26 cellular contexts compared by ENCODE assay signal in the genomic region with DNA sequence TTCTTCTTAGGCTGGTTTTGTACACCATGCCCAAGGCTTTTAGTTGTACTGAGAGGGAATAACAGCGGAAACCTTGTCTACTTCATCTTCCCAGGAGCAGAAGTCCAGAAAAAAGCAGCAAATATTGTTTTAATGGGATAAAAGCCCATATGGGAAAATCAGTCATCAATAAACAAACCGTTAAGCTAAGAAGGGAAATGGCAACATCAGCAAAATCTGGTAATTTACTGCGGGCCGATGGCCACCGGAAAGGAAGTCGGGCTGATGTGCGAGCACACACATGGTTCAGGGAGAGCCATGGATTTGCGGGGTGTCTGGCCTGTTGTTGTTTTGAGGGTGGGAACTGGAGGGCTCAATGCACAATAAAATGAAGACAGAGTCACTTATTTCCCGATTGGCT.
A peak's percentile ranks its signal among the peaks of the same experiment; 100 is the strongest.
DNase-seq lines count a peak whose midpoint lies in the region; ATAC-seq, FAIRE-seq and TF ChIP-seq lines count a peak whose summit lies in the region.
"Had no signal": no experiment of that assay in that cellular context is flagged by ENCODE, and none has a peak within 500 bp of the region (broad histone marks: within the 10 kb centered on the region; RNA-seq: fewer than 3 reads in every experiment).

No MANE protein-coding gene starts in this region.

- H3K4me1 Mint-ChIP-seq in activated CD4-positive, alpha-beta T cell treated with anti-CD3 and anti-CD28 coated beads, Interleukin-2, amount 10 ng/mL, durations not matched to agents 24 days and 14 days = no peaks in the 10 kb centered on the region
- H3K4me1 Mint-ChIP-seq: CD14-positive monocyte; CD4-positive, alpha-beta memory T cell; CD4-positive, CD25-positive, alpha-beta regulatory T cell; CD8-positive, alpha-beta memory T cell had no signal

- H4K20me1 ChIP-seq in IMR-90 (ENCODE audit: insufficient read depth, low read length) = no peaks in the 10 kb centered on the region
- H4K20me1 ChIP-seq: BLaER1 had no signal

- H3K23ac ChIP-seq in IMR-90 (ENCODE audit: low read depth, low read length) = no peak overlapping the region

- no peak overlapping the region for H3K18ac ChIP-seq in IMR-90 (ENCODE audit: low read depth, low read length)

- no peaks in the 10 kb centered on the region for H3K36me3 Mint-ChIP-seq in activated CD4-positive, alpha-beta T cell treated with anti-CD3 and anti-CD28 coated beads, Interleukin-2, amount 10 ng/mL, durations not matched to agents 24 days and 14 days (ENCODE audit: low read depth)
- H3K36me3 Mint-ChIP-seq: CD14-positive monocyte; CD4-positive, alpha-beta memory T cell; CD4-positive, CD25-positive, alpha-beta regulatory T cell; CD8-positive, alpha-beta memory T cell had no signal

- peak; percentile 43 for DNase-seq in activated CD4-positive, alpha-beta T cell treated with anti-CD3 and anti-CD28 coated beads, Interleukin-2, amount 10 ng/mL, durations not matched to agents 24 days and 14 days
- DNase-seq in activated CD4-positive, alpha-beta T cell treated with anti-CD3 and anti-CD28 coated beads for 4 hours = no peak
- DNase-seq in A549 (ENCODE audit: low read depth in 1 of 2, low spot score in 1 of 2) = no peak
- DNase-seq in IMR-90 = no peak
- peak; percentile 55 for DNase-seq in esophagus muscularis mucosa (ENCODE audit: extremely low spot score)
- DNase-seq in RCC 7860 (ENCODE audit: low spot score) = no peak
- no peak for DNase-seq in GM12892 (ENCODE audit: insufficient read length)
- DNase-seq: ACHN; BE2C; C1 segment of cervical spinal cord; CD4-positive, alpha-beta memory T cell; CD4-positive, CD25-positive, alpha-beta regulatory T cell; CD8-positive, alpha-beta memory T cell; COR-L47; DMS 273 treated with DMSO at 0.1 percent for 48 hours; DMS153; DMS53; DMS79; DND-41; EL; GDM1 had no signal

- TF ChIP-seq EP300 in A549 (IDR thresholded peaks at IDR 0.05) (no peak), esophagus muscularis mucosa (IDR thresholded peaks at IDR 0.05) (no peak)

- no peaks in the 10 kb centered on the region for H3K9me1 ChIP-seq in IMR-90 (ENCODE audit: insufficient read depth, low read length)

- H3K9ac ChIP-seq in IMR-90 (ENCODE audit: low read depth, low read length) = no peak overlapping the region
- H3K9ac ChIP-seq: BLaER1 had no signal

- TF ChIP-seq POLR2A in A549 (IDR thresholded peaks at IDR 0.05; ENCODE audit: low read length) (no peak), IMR-90 (IDR thresholded peaks at IDR 0.05; ENCODE audit: low read depth, low read length) (no peak), esophagus muscularis mucosa (IDR thresholded peaks at IDR 0.05; ENCODE audit: low read depth) (no peak), GM12892 (IDR thresholded peaks at IDR 0.05; ENCODE audit: low read depth, low read length) (no peak)

- intact Hi-C loops in activated CD4-positive, alpha-beta T cell treated with anti-CD3 and anti-CD28 coated beads, Interleukin-2, amount 10 ng/mL, durations not matched to agents 24 days and 14 days (cut with micrococcal nuclease) = no loop called here
- intact Hi-C loops in IMR-90 (cut with micrococcal nuclease) (no loop called here), esophagus muscularis mucosa (cut with DNase I) (no loop called here)

- no peak for ATAC-seq in A549
- no peak for ATAC-seq in IMR-90 (ENCODE audit: low read depth)
- ATAC-seq: GM12878 had no signal

- no peaks in the 10 kb centered on the region for H3K27me3 Mint-ChIP-seq in activated CD4-positive, alpha-beta T cell treated with anti-CD3 and anti-CD28 coated beads, Interleukin-2, amount 10 ng/mL, durations not matched to agents 24 days and 14 days

- no peaks in the 10 kb centered on the region for H3K79me1 ChIP-seq in IMR-90 (ENCODE audit: low read depth in 1 of 2, low read length in 2 of 2)

- FAIRE-seq in A549 (lab: Jason Lieb, UNC) (no peak), RCC 7860 (lab: Jason Lieb, UNC) (no peak), GM12892 (lab: Jason Lieb, UNC) (no peak)
- FAIRE-seq: GM12878, GM19239 had no signal

- no peak overlapping the region for H2BK120ac ChIP-seq in IMR-90 (ENCODE audit: low read depth, low read length)

- H2BK5ac ChIP-seq in IMR-90 (ENCODE audit: low read depth, low read length, poor library complexity, severe bottlenecking) = no peak overlapping the region

- H3K4ac ChIP-seq in IMR-90 (ENCODE audit: low read depth, low read length) = no peak overlapping the region

- no peak overlapping the region for H2AK9ac ChIP-seq in IMR-90 (replicated peaks; ENCODE audit: low read depth, low read length, poor library complexity)

- TF ChIP-seq RAD21 in A549 (conservative IDR thresholded peaks at IDR 0.05 in 1 of 2, IDR thresholded peaks at IDR 0.05 in 1 of 2) = no peak
- TF ChIP-seq RAD21 in IMR-90 (IDR thresholded peaks at IDR 0.05; ENCODE audit: low read length) = no peak

- no peak overlapping the region for H4K5ac ChIP-seq in IMR-90 (ENCODE audit: low read depth, low read length)

- H3K27ac Mint-ChIP-seq in activated CD4-positive, alpha-beta T cell treated with anti-CD3 and anti-CD28 coated beads, Interleukin-2, amount 10 ng/mL, durations not matched to agents 24 days and 14 days = no peak overlapping the region
- H3K27ac Mint-ChIP-seq: CD14-positive monocyte; CD4-positive, alpha-beta memory T cell; CD4-positive, CD25-positive, alpha-beta regulatory T cell; CD8-positive, alpha-beta memory T cell had no signal

- TF ChIP-seq CTCF in A549 (IDR thresholded peaks at IDR 0.05) (no peak), IMR-90 (conservative IDR thresholded peaks at IDR 0.05; ENCODE audit: low read depth, low read length) (no peak), esophagus muscularis mucosa (IDR thresholded peaks at IDR 0.05) (no peak)

- H3K27ac ChIP-seq in A549 = no peak overlapping the region
- no peak overlapping the region for H3K27ac ChIP-seq in IMR-90 (ENCODE audit: insufficient read depth, low read length)
- no peak overlapping the region for H3K27ac ChIP-seq in esophagus muscularis mucosa (replicated peaks in 1 of 4)
- H3K27ac ChIP-seq: 22Rv1, BLaER1 had no signal

- no TSS peak for BruUV-seq in IMR-90 (replicated peaks; lab: Mats Ljungman, UMichigan)

- CTCF ChIA-PET in A549 (lab: Yijun Ruan, JAX) = interaction anchor here (0.7 kb wide), 1 partner anchor 9 kb away, joined by 3 read pairs; no protein-coding TSS in a partner anchor
- CTCF ChIA-PET in IMR-90 (lab: Yijun Ruan, JAX) = no interaction called here

- H3K36me3 ChIP-seq in IMR-90 (ENCODE audit: control insufficient read depth, insufficient read depth, low read length) = no peaks in the 10 kb centered on the region
- H3K36me3 ChIP-seq in esophagus muscularis mucosa = no peaks in the 10 kb centered on the region
- H3K36me3 ChIP-seq: BE2C, BLaER1 had no signal

- H3K4me3 Mint-ChIP-seq in activated CD4-positive, alpha-beta T cell treated with anti-CD3 and anti-CD28 coated beads, Interleukin-2, amount 10 ng/mL, durations not matched to agents 24 days and 14 days = no peak overlapping the region
- H3K4me3 Mint-ChIP-seq: CD14-positive monocyte; CD4-positive, alpha-beta memory T cell; CD4-positive, CD25-positive, alpha-beta regulatory T cell; CD8-positive, alpha-beta memory T cell had no signal

- WGBS in A549 (ENCODE audit: missing lambda C conversion rate) = 25% methylated on average over 9 of the region's 9 CpGs
- WGBS in IMR-90 (ENCODE audit: extremely low coverage in 2 of 2, insufficient read length in 1 of 2), 2 experiments = 47% methylated on average over 3 of the region's 9 CpGs; no CpG with 5 or more reads in 1 of the 2 experiments
- 91% methylated on average over 9 of the region's 9 CpGs for WGBS in esophagus muscularis mucosa

- H3K4me2 ChIP-seq in A549 (no peak overlapping the region), IMR-90 (ENCODE audit: low read depth, low read length) (no peak overlapping the region)
- H3K4me2 ChIP-seq: BLaER1 had no signal

- H2BK15ac ChIP-seq in IMR-90 (ENCODE audit: low read depth, low read length) = no peak overlapping the region

- in situ Hi-C loops in IMR-90 (cut with MboI; ENCODE audit: low sequenced_read_pairs) = no loop called here

- dilution Hi-C loops in IMR-90 (cut with HindIII; ENCODE audit: low sequenced_read_pairs, unreplicated experiment) = no loop called here

- H3K27me3 ChIP-seq in IMR-90 (ENCODE audit: control insufficient read depth, insufficient read depth, low read length) (no peaks in the 10 kb centered on the region), esophagus muscularis mucosa (no peaks in the 10 kb centered on the region)
- H3K27me3 ChIP-seq: BE2C, BLaER1 had no signal

- H3K56ac ChIP-seq in IMR-90 (ENCODE audit: extremely low read depth, insufficient read depth, low read length) = no peak overlapping the region

- H4K8ac ChIP-seq in IMR-90 (ENCODE audit: low read depth in 2 of 2, low read length in 2 of 2) = no peak overlapping the region

- H2AK5ac ChIP-seq in IMR-90 (ENCODE audit: low read depth, low read length) = no peak overlapping the region

- no peak overlapping the region for H2BK20ac ChIP-seq in IMR-90 (ENCODE audit: low read depth, low read length)

- H3K9me3 Mint-ChIP-seq in activated CD4-positive, alpha-beta T cell treated with anti-CD3 and anti-CD28 coated beads, Interleukin-2, amount 10 ng/mL, durations not matched to agents 24 days and 14 days = no peaks in the 10 kb centered on the region

- no peak overlapping the region for H3K4me3 ChIP-seq in A549
- H3K4me3 ChIP-seq in IMR-90 (ENCODE audit: insufficient read depth, low read depth, low read length) = no peak overlapping the region
- H3K4me3 ChIP-seq in esophagus muscularis mucosa = no peak overlapping the region
- H3K4me3 ChIP-seq: BLaER1, GM12878 had no signal

- no peaks in the 10 kb centered on the region for H3K9me3 ChIP-seq in A549
- peaks cover 20% of the 10 kb centered on the region for H3K9me3 ChIP-seq in IMR-90 (ENCODE audit: control insufficient read depth, insufficient read depth, low read length)
- H3K9me3 ChIP-seq in esophagus muscularis mucosa = no peaks in the 10 kb centered on the region
- H3K9me3 ChIP-seq: BE2C, BLaER1 had no signal

- POLR2A ChIA-PET in A549 (lab: Yijun Ruan, JAX) = no interaction called here
- POLR2A ChIA-PET in IMR-90 (lab: Charles Lee; ENCODE audit: unreplicated experiment) = no interaction called here

- no peak overlapping the region for H2AFZ ChIP-seq in IMR-90 (replicated peaks; ENCODE audit: low read length, poor library complexity)

- no peak overlapping the region for H4K91ac ChIP-seq in IMR-90 (ENCODE audit: insufficient read depth, low read depth, low read length)

- H3K14ac ChIP-seq in IMR-90 (replicated peaks; ENCODE audit: low read depth, low read length) = no peak overlapping the region

- no peaks in the 10 kb centered on the region for H3K4me1 ChIP-seq in A549
- H3K4me1 ChIP-seq in IMR-90 (ENCODE audit: control insufficient read depth, insufficient read depth, low read length) = no peaks in the 10 kb centered on the region
- no peaks in the 10 kb centered on the region for H3K4me1 ChIP-seq in esophagus muscularis mucosa
- H3K4me1 ChIP-seq: BE2C, BLaER1 had no signal

TF ChIP-seq in A549, 52 proteins besides CTCF, POLR2A, EP300 and RAD21:
- peak; percentile 71 for TF ChIP-seq MAFK (IDR thresholded peaks at IDR 0.05; ENCODE audit: partially characterized antibody)
- no peak for TF ChIP-seq SMC3 (IDR thresholded peaks at IDR 0.05)
TF ChIP-seq in A549: peak in this region for 1.

TF ChIP-seq in IMR-90, 13 proteins besides CTCF, POLR2A, EP300 and RAD21:
- TF ChIP-seq MAFK (IDR thresholded peaks at IDR 0.05; ENCODE audit: low read depth, low read length) = peak; percentile 64
- no peak for TF ChIP-seq CEBPB (IDR thresholded peaks at IDR 0.05; ENCODE audit: low read depth, low read length)

Comparison
In these comparisons a context has a peak if more than half of its experiments do, and no peak if none do; other contexts are left out.
1. DNase-seq: peak in activated CD4-positive, alpha-beta T cell treated with anti-CD3 and anti-CD28 coated beads, Interleukin-2, amount 10 ng/mL, durations not matched to agents 24 days and 14 days (single experiment) and esophagus muscularis mucosa (single experiment); none in activated CD4-positive, alpha-beta T cell treated with anti-CD3 and anti-CD28 coated beads for 4 hours (0 of 2), A549 (0 of 2), IMR-90 (single experiment), RCC 7860 (single experiment) and GM12892 (single experiment).